In genomic region chr3:140720242-140720641, GRCh38 we compare ENCODE assay signal across 29 cellular contexts. TPM values are rescaled to one million over a fixed set of nuclear protein-coding genes. Genes with fewer than 3 reads are reported as not detected.
DNase-seq lines count a peak whose midpoint lies in the region; ATAC-seq and TF ChIP-seq lines count a peak whose summit lies in the region.
"Had no signal": no experiment of that assay in that cellular context is flagged by ENCODE, and none has a peak within 500 bp of the region (broad histone marks: within the 10 kb centered on the region; RNA-seq: fewer than 3 reads in every experiment).

No MANE protein-coding gene starts in this region.

- DNase-seq in NCI-H2171 (lab: John Stamatoyannopoulos, UW) (peak; percentile 64), fibroblast of villous mesenchyme (ENCODE audit: low read depth) (peak; percentile 5), mucosa of descending colon (no peak), NCI-H748 treated with DMSO at 0.1 percent for 48 hours (lab: John Stamatoyannopoulos, UW) (no peak)
- DNase-seq in activated naive CD4-positive, alpha-beta T cell treated with anti-CD3 and anti-CD28 coated beads, Interleukin-2, amount 10 ng/mL, durations not matched to agents 7 days and 5 days, result no peak
- DNase-seq: activated CD4-positive, alpha-beta T cell treated with anti-CD3 and anti-CD28 coated beads for 4 hours; activated naive CD4-positive, alpha-beta T cell treated with anti-CD3 and anti-CD28 coated beads, Interleukin-2, amount 50 U/mL, for 16 hours; activated T-cell treated with anti-CD3 and anti-CD28 coated beads, Interleukin-2, amount 50 U/mL, for 48 hours; Caco-2; naive B cell; NCI-H1436; pancreas; stimulated activated CD4-positive, alpha-beta T cell treated with anti-CD3 and anti-CD28 coated beads, Interleukin-2, amount 100 ng/mL, for 24 hours; transverse colon had no signal

- H3K4me1 Mint-ChIP-seq in activated naive CD4-positive, alpha-beta T cell treated with anti-CD3 and anti-CD28 coated beads, Interleukin-2, amount 10 ng/mL, durations not matched to agents 7 days and 5 days, result no peaks in the 10 kb centered on the region
- H3K4me1 Mint-ChIP-seq: central memory CD8-positive, alpha-beta T cell; memory B cell; stimulated activated memory B cell treated with anti-CD40 and anti-IgM and Interleukin-4, amounts not matched to agents 10 μg/mL and 1 μg/mL and 100 μg/mL, for 72 hours had no signal

- H3K9me3 ChIP-seq in mucosa of descending colon, result no peaks in the 10 kb centered on the region
- H3K9me3 ChIP-seq in subcutaneous abdominal adipose tissue (ENCODE audit: control insufficient read depth in 5 of 5, low read length in 5 of 5), result peaks cover 0 to 3% (median 0%) of the 10 kb centered on the region in 5 donors
- H3K9me3 ChIP-seq: ascending aorta, BLaER1, Caco-2, pancreas, transverse colon had no signal

- CTCF ChIA-PET in activated naive CD4-positive, alpha-beta T cell treated with anti-CD3 and anti-CD28 coated beads, Interleukin-2, amount 10 ng/mL, durations not matched to agents 7 days and 5 days (lab: Charles Lee), result no interaction called here

- peak overlapping the region; percentile 6 for H3K27ac ChIP-seq in subcutaneous abdominal adipose tissue (ENCODE audit: low read depth, low read length)
- H3K27ac ChIP-seq: ascending aorta, BLaER1, epithelial cell of prostate, pancreas, transverse colon had no signal

- no peaks in the 10 kb centered on the region for H3K36me3 Mint-ChIP-seq in activated naive CD4-positive, alpha-beta T cell treated with anti-CD3 and anti-CD28 coated beads, Interleukin-2, amount 10 ng/mL, durations not matched to agents 7 days and 5 days
- H3K36me3 Mint-ChIP-seq: memory B cell; naive B cell; stimulated activated memory B cell treated with anti-CD40 and anti-IgM and Interleukin-4, amounts not matched to agents 10 μg/mL and 1 μg/mL and 100 μg/mL, for 72 hours had no signal

- H3K27me3 ChIP-seq in subcutaneous abdominal adipose tissue (ENCODE audit: control insufficient read depth in 5 of 5, insufficient read depth in 4 of 5, low read length in 5 of 5), result no peaks in the 10 kb centered on the region
- H3K27me3 ChIP-seq: ascending aorta, BLaER1, pancreas, transverse colon had no signal

- no peaks in the 10 kb centered on the region for H3K27me3 Mint-ChIP-seq in activated naive CD4-positive, alpha-beta T cell treated with anti-CD3 and anti-CD28 coated beads, Interleukin-2, amount 10 ng/mL, durations not matched to agents 7 days and 5 days
- H3K27me3 Mint-ChIP-seq: central memory CD8-positive, alpha-beta T cell had no signal

- peak; percentile 34 for ATAC-seq in mucosa of descending colon
- ATAC-seq in HG03039 (IDR thresholded peaks at IDR 0.05; ENCODE audit: unreplicated experiment), result no peak
- ATAC-seq in HG02678 (IDR thresholded peaks at IDR 0.05; ENCODE audit: unreplicated experiment), result no peak
- ATAC-seq: stimulated activated memory B cell treated with anti-CD40 and anti-IgM and Interleukin-4, amounts not matched to agents 10 μg/mL and 1 μg/mL and 100 μg/mL, for 72 hours had no signal

- H3K36me3 ChIP-seq in mucosa of descending colon (ENCODE audit: low read depth) (no peaks in the 10 kb centered on the region), subcutaneous abdominal adipose tissue (ENCODE audit: control insufficient read depth in 5 of 5, insufficient read depth in 5 of 5, low read length in 5 of 5) (no peaks in the 10 kb centered on the region)
- H3K36me3 ChIP-seq: ascending aorta, BLaER1, pancreas, transverse colon had no signal

- no peak for TF ChIP-seq CTCF in fibroblast of villous mesenchyme (IDR thresholded peaks at IDR 0.05; ENCODE audit: insufficient read depth, low read depth, low read length)
- no peak for TF ChIP-seq CTCF in mucosa of descending colon (IDR thresholded peaks at IDR 0.05)

- H3K9me3 Mint-ChIP-seq in activated naive CD4-positive, alpha-beta T cell treated with anti-CD3 and anti-CD28 coated beads, Interleukin-2, amount 10 ng/mL, durations not matched to agents 7 days and 5 days, result no peaks in the 10 kb centered on the region
- H3K9me3 Mint-ChIP-seq: central memory CD8-positive, alpha-beta T cell had no signal

- no peak overlapping the region for H3K4me3 Mint-ChIP-seq in activated naive CD4-positive, alpha-beta T cell treated with anti-CD3 and anti-CD28 coated beads, Interleukin-2, amount 10 ng/mL, durations not matched to agents 7 days and 5 days
- H3K4me3 Mint-ChIP-seq: central memory CD8-positive, alpha-beta T cell; memory B cell; naive B cell; stimulated activated memory B cell treated with anti-CD40 and anti-IgM and Interleukin-4, amounts not matched to agents 10 μg/mL and 1 μg/mL and 100 μg/mL, for 72 hours had no signal

- H3K9ac ChIP-seq in subcutaneous abdominal adipose tissue (ENCODE audit: low read length in 5 of 5), result no peak overlapping the region
- H3K9ac ChIP-seq: BLaER1 had no signal

- intact Hi-C loops in mucosa of descending colon (cut with DNase I, micrococcal nuclease), result no loop called here

- H3K4me1 ChIP-seq in mucosa of descending colon (ENCODE audit: low read depth) (no peaks in the 10 kb centered on the region), subcutaneous abdominal adipose tissue (ENCODE audit: control insufficient read depth in 5 of 5, insufficient read depth in 5 of 5, low read length in 5 of 5) (peaks cover 7 to 49% (median 37%) of the 10 kb centered on the region in 5 donors)
- H3K4me1 ChIP-seq: ascending aorta, BLaER1, pancreas, transverse colon had no signal

- H3K4me3 ChIP-seq in fibroblast of villous mesenchyme (ENCODE audit: low read depth, low read length) (no peak overlapping the region), mucosa of descending colon (no peak overlapping the region), subcutaneous abdominal adipose tissue (ENCODE audit: low read depth in 1 of 5, low read length in 5 of 5) (no peak overlapping the region)
- H3K4me3 ChIP-seq: ascending aorta, BLaER1, pancreas, transverse colon had no signal

- H3K27ac Mint-ChIP-seq in activated naive CD4-positive, alpha-beta T cell treated with anti-CD3 and anti-CD28 coated beads, Interleukin-2, amount 10 ng/mL, durations not matched to agents 7 days and 5 days, result no peak overlapping the region
- H3K27ac Mint-ChIP-seq: memory B cell; naive B cell; stimulated activated memory B cell treated with anti-CD40 and anti-IgM and Interleukin-4, amounts not matched to agents 10 μg/mL and 1 μg/mL and 100 μg/mL, for 72 hours had no signal

RNA-seq across cellular contexts. Expression of gene TRIM42, which starts 42.4 kb away (rescaled TPM):
- total RNA-seq in fibroblast of villous mesenchyme (not detected in 2 replicates), mucosa of descending colon (not detected)
- total RNA-seq: A673; activated CD8-positive, alpha-beta memory T cell treated with anti-CD3 and anti-CD28 coated beads for 36 hours; ascending aorta; Caco-2; kidney epithelial cell; pancreas; SK-MEL-5; skeletal muscle tissue; T-helper 1 cell treated with Interleukin-12 subunit alpha and Interleukin-12 subunit beta and Interleukin-4 antibody, amounts not matched to agents 30 ng/mL and 1 ng/mL, for 36 hours; transverse colon had no signal

Comparison
In these comparisons a context has a peak if more than half of its experiments do, and no peak if none do; other contexts are left out.
1. DNase-seq: peak in NCI-H2171 (single experiment) and fibroblast of villous mesenchyme (single experiment); none in mucosa of descending colon (0 of 3), NCI-H748 treated with DMSO at 0.1 percent for 48 hours (single experiment) and activated naive CD4-positive, alpha-beta T cell treated with anti-CD3 and anti-CD28 coated beads, Interleukin-2, amount 10 ng/mL, durations not matched to agents 7 days and 5 days (single experiment).